Comparison of ENCODE assay signal across 8 cellular contexts in genomic region chr5:129094087-129094923, GRCh38. TPM values are rescaled to one million over a fixed set of nuclear protein-coding genes. Genes with fewer than 3 reads are reported as not detected.
A peak's percentile ranks its signal among the peaks of the same experiment; 100 is the strongest.
DNase-seq lines count a peak whose midpoint lies in the region; ATAC-seq and TF ChIP-seq lines count a peak whose summit lies in the region.

ISOC1 (plus strand) TSS chr5:129094749; CDS start chr5:129094767, 18 bp downstream.

- H3K4me3 ChIP-seq in right lobe of liver = peak within 1 kb of the TSS; percentile 80 to 86 (median 81)

- peak within 1 kb of the TSS; percentile 88 for H3K27ac Mint-ChIP-seq in CD4-positive, alpha-beta T cell

- peak within 1 kb of the TSS; percentile 66 for H3K27ac ChIP-seq in CD4-positive, alpha-beta T cell (ENCODE audit: low read depth, low read length)
- H3K27ac ChIP-seq in right lobe of liver = peak within 1 kb of the TSS; percentile 85 to 88 (median 86)

- peak; percentile 90 for ATAC-seq in CD4-positive, alpha-beta T cell (ENCODE audit: poor library complexity)
- ATAC-seq in GM19438 (IDR thresholded peaks at IDR 0.05; ENCODE audit: low read depth, unreplicated experiment) = peak; percentile 88
- peak; percentile 90 for ATAC-seq in HG03571 (IDR thresholded peaks at IDR 0.05; ENCODE audit: unreplicated experiment)
- ATAC-seq in right lobe of liver = peak; percentile 84 to 94 (median 90)

- no peaks in the 10 kb centered on the region for H3K27me3 ChIP-seq in CD4-positive, alpha-beta T cell (ENCODE audit: control insufficient read depth, insufficient read depth, low read length)
- no peaks in the 10 kb centered on the region for H3K27me3 ChIP-seq in right lobe of liver

- 1% methylated on average over 30 of the region's 87 CpGs for WGBS in right lobe of liver (ENCODE audit: insufficient coverage, low coverage, low lambda C conversion rate, missing lambda C conversion rate)

- peaks cover 46% of the 10 kb centered on the region for H3K4me1 Mint-ChIP-seq in CD4-positive, alpha-beta T cell (ENCODE audit: low read depth)

- CTCF ChIA-PET in CD4-positive, alpha-beta T cell (lab: Charles Lee) = interaction anchor here (0.6 to 1.5 kb wide), 5 partner anchors 11 to 1010 kb away, joined by 3 to 8 read pairs (median 4); no protein-coding TSS in a partner anchor

- peak; percentile 80 to 94 (median 88) for DNase-seq in CD4-positive, alpha-beta T cell
- DNase-seq in NCI-H748 treated with DMSO at 0.1 percent for 48 hours (lab: John Stamatoyannopoulos, UW) (peak; percentile 77), dermis blood vessel endothelial cell (peak; percentile 89), right lobe of liver (peak; percentile 96 to 97 (median 96))
- DNase-seq in activated CD4-positive, alpha-beta T cell treated with anti-CD3 and anti-CD28 coated beads, Interleukin-2, amount 50 U/mL, for 4 hours = peak; percentile 87 to 90
- DNase-seq in stimulated activated CD4-positive, alpha-beta T cell treated with anti-CD3 and anti-CD28 coated beads, Interleukin-4, amount 100 ng/mL, for 24 hours = peak; percentile 92

- H3K36me3 Mint-ChIP-seq in CD4-positive, alpha-beta T cell (ENCODE audit: low read depth) = no peaks in the 10 kb centered on the region

- H3K4me1 ChIP-seq in right lobe of liver = peaks cover 0 to 38% (median 14%) of the 10 kb centered on the region in 4 donors

- no peaks in the 10 kb centered on the region for H3K9me3 ChIP-seq in CD4-positive, alpha-beta T cell (ENCODE audit: control insufficient read depth, low read length)
- no peaks in the 10 kb centered on the region for H3K9me3 ChIP-seq in right lobe of liver

- intact Hi-C loops in CD4-positive, alpha-beta T cell (cut with DNase I, micrococcal nuclease) = loop anchor here (5.0 to 10.0 kb wide), 4 partner anchors 890 to 1577 kb away; partner anchors contain the start of genes SLC12A2 (in 2 of the 2) and PRRC1 (in 1 of the 2)
- intact Hi-C loops in right lobe of liver (cut with DNase I) = no loop called here

- no peak for TF ChIP-seq CTCF in CD4-positive, alpha-beta T cell (IDR thresholded peaks at IDR 0.05)
- TF ChIP-seq CTCF in right lobe of liver (IDR thresholded peaks at IDR 0.05) = peak in 2 of 4 donors; percentile 12 to 15

- POLR2A ChIA-PET in CD4-positive, alpha-beta T cell (lab: Charles Lee) = interaction anchor here (0.9 to 2.2 kb wide), 7 partner anchors 17 to 1012 kb away, joined by 3 to 14 read pairs (median 6); partner anchors contain the start of gene SLC12A2

- H3K27me3 Mint-ChIP-seq in CD4-positive, alpha-beta T cell = peaks cover 6% of the 10 kb centered on the region

- H3K36me3 ChIP-seq in right lobe of liver = no peaks in the 10 kb centered on the region

- H3K4me3 Mint-ChIP-seq in CD4-positive, alpha-beta T cell = peak within 1 kb of the TSS; percentile 93

- no peaks in the 10 kb centered on the region for H3K9me3 Mint-ChIP-seq in CD4-positive, alpha-beta T cell

- peak; percentile 98 for TF ChIP-seq POLR2A in right lobe of liver (IDR thresholded peaks at IDR 0.05)

RNA-seq across cellular contexts. Expression of gene ISOC1, which starts in this region (rescaled TPM):
- 1 to 10 TPM; 6.6 to 7.1 TPM for total RNA-seq in CD4-positive, alpha-beta T cell
- total RNA-seq in dermis blood vessel endothelial cell = 10.9 and 13.6 TPM in 2 replicates
- 10 to 100 TPM; 32.2 to 52.8 (median 44.4) TPM for total RNA-seq in right lobe of liver

Comparison
In these comparisons a context has a peak if more than half of its experiments do, and no peak if none do; other contexts are left out.
1. Peak in every context shown above with its lines: DNase-seq, ATAC-seq, H3K4me3 ChIP-seq and H3K27ac ChIP-seq.
2. intact Hi-C loops: an anchor here in CD4-positive, alpha-beta T cell (5.0 to 10.0 kb wide); none called in right lobe of liver.